In the genomic region with DNA sequence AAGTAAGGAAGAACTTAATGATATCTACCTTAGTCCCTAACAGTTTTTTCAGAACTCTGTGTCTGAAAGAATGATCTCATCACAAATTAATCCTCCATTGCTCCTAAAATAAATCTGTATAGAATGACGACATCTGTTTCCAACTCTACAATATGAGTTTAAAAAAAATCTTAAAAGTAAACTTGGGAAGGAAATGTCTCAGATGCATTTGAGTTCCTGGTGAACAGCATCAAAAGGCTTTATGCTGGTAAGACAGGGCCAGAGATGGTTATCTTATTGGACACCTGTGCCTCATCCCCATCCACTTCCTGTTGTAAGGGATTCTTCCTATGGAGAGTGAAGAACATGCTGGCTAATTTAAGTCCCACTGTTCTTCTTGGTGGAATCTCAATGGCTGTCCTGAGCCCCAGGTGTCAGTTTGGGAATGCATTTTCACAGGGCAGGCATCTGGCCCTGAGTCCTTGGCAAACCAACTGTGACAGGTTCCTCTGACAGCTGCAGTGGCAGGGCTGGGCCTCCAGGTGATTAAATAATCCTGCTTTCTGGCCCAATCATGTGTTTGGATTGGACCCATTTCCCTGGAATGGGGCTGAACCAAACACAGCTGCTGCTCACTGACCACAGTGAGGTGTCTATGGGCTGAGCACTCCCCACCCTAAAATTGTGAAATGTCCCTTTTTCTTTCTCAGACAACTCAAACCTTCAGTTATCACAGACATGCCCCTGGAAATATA, we compare ENCODE assay signal across 16 cellular contexts. TPM values are rescaled to one million over a fixed set of nuclear protein-coding genes. Genes with fewer than 3 reads are reported as not detected.
DNase-seq lines count a peak whose midpoint lies in the region; ATAC-seq, FAIRE-seq and TF ChIP-seq lines count a peak whose summit lies in the region.
"Had no signal": no experiment of that assay in that cellular context is flagged by ENCODE, and none has a peak within 500 bp of the region (broad histone marks: within the 10 kb centered on the region; RNA-seq: fewer than 3 reads in every experiment).

No MANE protein-coding gene starts in this region.

- DNase-seq in HFFc6 (no peak), bronchial epithelial cell (ENCODE audit: low read depth) (no peak), left lobe of liver (ENCODE audit: low spot score) (peak; percentile 69), kidney (no peak), T-helper 17 cell (no peak)
- DNase-seq: activated CD4-positive, alpha-beta memory T cell treated with anti-CD3 and anti-CD28 coated beads, Interleukin-2, amount 10 ng/mL, durations not matched to agents 7 days and 5 days; NCI-H1105 treated with DMSO at 0.1 percent for 48 hours; stimulated activated naive CD4-positive, alpha-beta T cell treated with Interleukin-2 at 50 U/mL for 16 hours; upper lobe of right lung had no signal

- H3K27me3 Mint-ChIP-seq in HFFc6 (ENCODE audit: insufficient read depth): no peaks in the 10 kb centered on the region
- no peaks in the 10 kb centered on the region for H3K27me3 Mint-ChIP-seq in T-helper 17 cell
- H3K27me3 Mint-ChIP-seq: activated CD4-positive, alpha-beta memory T cell treated with anti-CD3 and anti-CD28 coated beads, Interleukin-2, amount 10 ng/mL, durations not matched to agents 7 days and 5 days; dendritic cell treated with granulocyte-macrophage colony-stimulating factor and Interleukin-4, amounts not matched to agents 40 ng/mL and 50 ng/mL, for 4 days had no signal

- H3K27ac ChIP-seq in C4-2B (no peak overlapping the region), kidney (ENCODE audit: low read depth in 2 of 2, low read length in 2 of 2) (no peak overlapping the region)
- H3K27ac ChIP-seq: upper lobe of right lung had no signal

- no peaks in the 10 kb centered on the region for H3K36me3 ChIP-seq in bronchial epithelial cell (ENCODE audit: control insufficient read depth, insufficient read depth, low read length)
- no peaks in the 10 kb centered on the region for H3K36me3 ChIP-seq in kidney (ENCODE audit: control insufficient read depth in 1 of 2, insufficient read depth in 2 of 2, low read length in 2 of 2)
- H3K36me3 ChIP-seq: upper lobe of right lung had no signal

- H3K27me3 ChIP-seq in bronchial epithelial cell (ENCODE audit: control insufficient read depth, insufficient read depth, low read length): no peaks in the 10 kb centered on the region
- H3K27me3 ChIP-seq: upper lobe of right lung had no signal

- H3K4me3 Mint-ChIP-seq in HFFc6 (no peak overlapping the region), T-helper 17 cell (no peak overlapping the region)
- H3K4me3 Mint-ChIP-seq: activated CD4-positive, alpha-beta memory T cell treated with anti-CD3 and anti-CD28 coated beads, Interleukin-2, amount 10 ng/mL, durations not matched to agents 7 days and 5 days; dendritic cell treated with granulocyte-macrophage colony-stimulating factor and Interleukin-4, amounts not matched to agents 40 ng/mL and 50 ng/mL, for 4 days; mesothelial cell of epicardium had no signal

- peaks cover 23% of the 10 kb centered on the region for H3K4me1 Mint-ChIP-seq in HFFc6 (ENCODE audit: low read depth)
- no peaks in the 10 kb centered on the region for H3K4me1 Mint-ChIP-seq in T-helper 17 cell
- H3K4me1 Mint-ChIP-seq: activated CD4-positive, alpha-beta memory T cell treated with anti-CD3 and anti-CD28 coated beads, Interleukin-2, amount 10 ng/mL, durations not matched to agents 7 days and 5 days; mesothelial cell of epicardium had no signal

- H3K4me3 ChIP-seq in bronchial epithelial cell (ENCODE audit: low read depth, low read length) (no peak overlapping the region), kidney (ENCODE audit: low read length in 2 of 2) (no peak overlapping the region)
- H3K4me3 ChIP-seq: upper lobe of right lung had no signal

- peak; percentile 84 for ATAC-seq in left lobe of liver
- ATAC-seq in GM18873 (IDR thresholded peaks at IDR 0.05; ENCODE audit: low FRiP score, unreplicated experiment): no peak
- no peak for ATAC-seq in T-helper 17 cell
- ATAC-seq: HCT116, upper lobe of right lung had no signal

- FAIRE-seq in bronchial epithelial cell (lab: Jason Lieb, UNC): no peak
- no peak for FAIRE-seq in kidney (lab: Jason Lieb, UNC)
- FAIRE-seq: TTC549 had no signal

- H3K36me3 Mint-ChIP-seq in HFFc6 (ENCODE audit: low read depth): no peaks in the 10 kb centered on the region
- no peaks in the 10 kb centered on the region for H3K36me3 Mint-ChIP-seq in T-helper 17 cell (ENCODE audit: low read depth)
- H3K36me3 Mint-ChIP-seq: mesothelial cell of epicardium had no signal

- peaks cover 0 to under 1% of the 10 kb centered on the region in 2 donors for H3K4me1 ChIP-seq in kidney (ENCODE audit: control insufficient read depth in 1 of 2, insufficient read depth in 1 of 2, low read depth in 1 of 2, low read length in 2 of 2)

- H3K9me3 ChIP-seq in kidney (ENCODE audit: control insufficient read depth in 1 of 2, low read length in 2 of 2) (no peaks in the 10 kb centered on the region), T-helper 17 cell (ENCODE audit: control insufficient read depth, low read length, poor library complexity, severe bottlenecking) (no peaks in the 10 kb centered on the region)
- H3K9me3 ChIP-seq: upper lobe of right lung had no signal

- H3K9me3 Mint-ChIP-seq in HFFc6: no peaks in the 10 kb centered on the region
- H3K9me3 Mint-ChIP-seq: activated CD4-positive, alpha-beta memory T cell treated with anti-CD3 and anti-CD28 coated beads, Interleukin-2, amount 10 ng/mL, durations not matched to agents 7 days and 5 days; activated T-helper 2 cell treated with anti-CD3 and anti-CD28 coated beads, Interferon-gamma antibody, Interleukin-2, Interleukin-4, amounts not matched to agents 10 μg/mL and 5 μg/mL and 100 μg/mL, durations not matched to agents 14 hours and 24 hours and 36 hours; dendritic cell treated with granulocyte-macrophage colony-stimulating factor and Interleukin-4, amounts not matched to agents 40 ng/mL and 50 ng/mL, for 4 days; mesothelial cell of epicardium had no signal

- no peak overlapping the region for H3K9ac ChIP-seq in kidney (ENCODE audit: low read length in 2 of 2)

- intact Hi-C loops in kidney (cut with DNase I): no loop called here

- H3K27ac Mint-ChIP-seq in HFFc6 (no peak overlapping the region), T-helper 17 cell (no peak overlapping the region)
- H3K27ac Mint-ChIP-seq: activated CD4-positive, alpha-beta memory T cell treated with anti-CD3 and anti-CD28 coated beads, Interleukin-2, amount 10 ng/mL, durations not matched to agents 7 days and 5 days; activated T-helper 2 cell treated with anti-CD3 and anti-CD28 coated beads, Interferon-gamma antibody, Interleukin-2, Interleukin-4, amounts not matched to agents 10 μg/mL and 5 μg/mL and 100 μg/mL, durations not matched to agents 14 hours and 24 hours and 36 hours; dendritic cell treated with granulocyte-macrophage colony-stimulating factor and Interleukin-4, amounts not matched to agents 40 ng/mL and 50 ng/mL, for 4 days; mesothelial cell of epicardium had no signal

- TF ChIP-seq CTCF in C4-2B (conservative IDR thresholded peaks at IDR 0.05) (peak; percentile 9; the same call in 1 of the 2 replicates), HFFc6 (IDR thresholded peaks at IDR 0.05) (peak; percentile 17; the same call in 1 of the 2 replicates), bronchial epithelial cell (IDR thresholded peaks at IDR 0.05; ENCODE audit: insufficient read depth, low read length, severe bottlenecking) (peak; percentile 19), kidney (IDR thresholded peaks at IDR 0.05; ENCODE audit: borderline replicate concordance, extremely low read depth, insufficient read depth) (no peak)

RNA-seq across cellular contexts. Expression of gene NCKAP5, which starts 12.9 kb away (rescaled TPM):
- 1 to 10 TPM in 4 of 6 experiments, under 1 TPM in 2; 0.31 to 4.0 (median 3.1) TPM for total RNA-seq in HFFc6 (2021; fragmentation: NEBNext Ultra II Directional; extraction: Animal tissue kit (Norgen Biotek cat#: 25700))
- 0.26 and 1.4 TPM in 2 replicates for total RNA-seq in bronchial epithelial cell
- total RNA-seq in left lobe of liver: 4.6 TPM
- total RNA-seq in kidney: 2.9 TPM
- polyA plus RNA-seq in kidney (ENCODE audit: insufficient read depth, low read depth, low replicate concordance): 1.8 TPM
- not detected for total RNA-seq in T-helper 17 cell
- total RNA-seq: activated CD4-positive, alpha-beta memory T cell treated with anti-CD3 and anti-CD28 coated beads, Interleukin-2, amount 10 ng/mL, durations not matched to agents 7 days and 5 days; activated T-helper 2 cell treated with anti-CD3 and anti-CD28 coated beads, Interferon-gamma antibody, Interleukin-2, Interleukin-4, amounts not matched to agents 10 μg/mL and 5 μg/mL and 100 μg/mL, durations not matched to agents 14 hours and 24 hours and 36 hours had no signal
